39 cellular contexts compared by ENCODE assay signal in the genomic region with DNA sequence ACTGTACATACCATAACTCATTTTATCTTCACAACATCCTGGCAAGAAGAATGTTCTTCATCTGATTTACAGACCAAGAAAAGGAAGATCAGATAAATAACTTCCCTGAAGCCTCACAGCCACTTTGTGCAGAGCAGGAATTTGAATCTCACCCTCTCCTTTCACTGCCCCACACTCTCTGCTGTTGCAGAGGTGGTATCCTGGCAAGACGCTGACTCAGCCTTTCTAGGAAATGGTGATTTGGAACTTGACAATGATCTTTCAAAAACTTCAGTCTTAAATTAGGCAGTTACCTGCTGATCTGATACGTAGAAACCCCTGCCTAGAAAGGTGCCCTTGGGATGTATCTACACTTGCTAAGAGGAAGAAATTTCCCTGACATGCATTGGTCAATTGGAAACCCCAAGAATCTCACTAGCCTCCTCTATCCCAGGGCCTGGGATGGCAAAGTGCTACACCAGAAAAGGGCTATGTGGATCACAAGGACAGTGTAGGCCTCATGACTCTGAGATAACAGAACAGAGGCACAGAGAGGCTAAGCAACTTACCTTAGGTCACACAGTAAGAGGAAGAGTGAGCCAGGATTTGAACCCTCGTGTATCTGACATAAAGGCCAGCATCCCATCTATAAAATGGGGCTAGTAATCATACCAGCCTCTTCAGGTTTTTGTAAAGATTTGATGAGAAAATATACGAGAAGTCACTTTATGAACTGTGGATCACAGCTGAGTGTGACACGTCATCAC. TPM values are rescaled to one million over a fixed set of nuclear protein-coding genes. Genes with fewer than 3 reads are reported as not detected.
"Had no signal": no experiment of that assay in that cellular context is flagged by ENCODE, and none has a peak within 500 bp of the region (broad histone marks: within the 10 kb centered on the region; RNA-seq: fewer than 3 reads in every experiment).

No MANE protein-coding gene starts in this region.

- H3K4me2 ChIP-seq: neural progenitor cell had no signal

- H3K9ac ChIP-seq: neural progenitor cell had no signal

- ATAC-seq: heart right ventricle; left lobe of liver; naive thymus-derived CD4-positive, alpha-beta T cell; stimulated activated effector memory CD8-positive, alpha-beta T cell treated with anti-CD3 and anti-CD28 coated beads, Interleukin-12 subunit alpha, Interleukin-12 subunit beta, amount 100 ng/mL, for 72 hours had no signal

- H3K4me3 Mint-ChIP-seq: dendritic cell treated with granulocyte-macrophage colony-stimulating factor and Interleukin-4, amounts not matched to agents 40 ng/mL and 50 ng/mL, for 4 days; endodermal cell; immature natural killer cell; mesothelial cell of epicardium; naive thymus-derived CD4-positive, alpha-beta T cell; nephron; neural progenitor cell; stimulated activated effector memory CD8-positive, alpha-beta T cell treated with anti-CD3 and anti-CD28 coated beads, Interleukin-12 subunit alpha, Interleukin-12 subunit beta, amount 100 ng/mL, for 72 hours had no signal

- H2AFZ ChIP-seq: neural progenitor cell had no signal

- H3K27ac ChIP-seq: colonic mucosa, esophagus muscularis mucosa, heart right ventricle, neural progenitor cell, prostate gland, right atrium auricular region, sigmoid colon, stomach, thyroid gland, vagina had no signal

- H3K4me3 ChIP-seq: colonic mucosa, esophagus muscularis mucosa, heart right ventricle, neural progenitor cell, prostate gland, right atrium auricular region, sigmoid colon, stomach, thyroid gland, vagina had no signal

- H3K36me3 Mint-ChIP-seq: immature natural killer cell; mesothelial cell of epicardium; naive thymus-derived CD4-positive, alpha-beta T cell; neural progenitor cell; stimulated activated effector memory CD8-positive, alpha-beta T cell treated with anti-CD3 and anti-CD28 coated beads, Interleukin-12 subunit alpha, Interleukin-12 subunit beta, amount 100 ng/mL, for 72 hours had no signal

- H3K4me1 ChIP-seq: colonic mucosa, esophagus muscularis mucosa, heart right ventricle, neural progenitor cell, prostate gland, right atrium auricular region, sigmoid colon, stomach, thyroid gland had no signal

- H3K9me3 Mint-ChIP-seq: dendritic cell treated with granulocyte-macrophage colony-stimulating factor and Interleukin-4, amounts not matched to agents 40 ng/mL and 50 ng/mL, for 4 days; endodermal cell; mesothelial cell of epicardium; nephron; neural progenitor cell; stimulated activated effector memory CD8-positive, alpha-beta T cell treated with anti-CD3 and anti-CD28 coated beads, Interleukin-12 subunit alpha, Interleukin-12 subunit beta, amount 100 ng/mL, for 72 hours had no signal

- H3K27me3 ChIP-seq: right atrium auricular region, thyroid gland, vagina had no signal

- H3K9me3 ChIP-seq: colonic mucosa, esophagus muscularis mucosa, heart right ventricle, prostate gland, right atrium auricular region, sigmoid colon, stomach, thyroid gland, vagina had no signal

- DNase-seq: colonic mucosa; effector CD8-positive, alpha-beta T cell; endodermal cell; foreskin melanocyte; glutamatergic neuron; heart right ventricle; hippocampal formation; immature natural killer cell; kidney; mesenchymal stem cell; naive thymus-derived CD4-positive, alpha-beta T cell; nucleus accumbens; sigmoid colon; stimulated activated CD4-positive, alpha-beta T cell treated with anti-CD3 and anti-CD28 coated beads, Interleukin-2, amount 100 ng/mL, for 24 hours; stimulated activated CD4-positive, alpha-beta T cell treated with anti-CD3 and anti-CD28 coated beads, Interleukin-4, amount 100 ng/mL, for 24 hours; stimulated activated naive CD4-positive, alpha-beta T cell treated with Interleukin-2 at 50 U/mL for 16 hours; stomach; thyroid gland; trophoblast cell had no signal

- H3K36me3 ChIP-seq: colonic mucosa, esophagus muscularis mucosa, heart right ventricle, neural progenitor cell, prostate gland, right atrium auricular region, sigmoid colon, stomach, thyroid gland, vagina had no signal

- H3K4me1 Mint-ChIP-seq: immature natural killer cell, mesothelial cell of epicardium, nephron, neural progenitor cell had no signal

- FAIRE-seq: kidney had no signal

- H3K27ac Mint-ChIP-seq: dendritic cell treated with granulocyte-macrophage colony-stimulating factor and Interleukin-4, amounts not matched to agents 40 ng/mL and 50 ng/mL, for 4 days; endodermal cell; immature natural killer cell; mesothelial cell of epicardium; naive thymus-derived CD4-positive, alpha-beta T cell; nephron; neural progenitor cell; stimulated activated effector memory CD8-positive, alpha-beta T cell treated with anti-CD3 and anti-CD28 coated beads, Interleukin-12 subunit alpha, Interleukin-12 subunit beta, amount 100 ng/mL, for 72 hours had no signal

RNA-seq across cellular contexts. Expression of gene FBXO39, which starts 17.9 kb away (rescaled TPM):
- total RNA-seq: colonic mucosa, epithelial cell of proximal tubule, kidney, mesothelial cell of epicardium, osteocyte, right atrium auricular region, sigmoid colon, temporal lobe, vagina had no signal
- polyA plus RNA-seq: immature natural killer cell had no signal

RNA-seq across cellular contexts. Expression of gene TEKT1, which starts 37.6 kb away (rescaled TPM):
- total RNA-seq: colonic mucosa; endodermal cell; epithelial cell of proximal tubule; esophagus muscularis mucosa; fibroblast of lung; heart right ventricle; left lobe of liver; lower leg skin; lung microvascular endothelial cell; mesothelial cell of epicardium; mucosa of gallbladder; naive thymus-derived CD4-positive, alpha-beta T cell; osteocyte; right atrium auricular region; sigmoid colon; skeletal muscle tissue; subcutaneous adipose tissue; thyroid gland; ureter; vagina had no signal
- polyA plus RNA-seq: fibroblast of lung; heart right ventricle; immature natural killer cell; naive thymus-derived CD4-positive, alpha-beta T cell; sigmoid colon; stomach had no signal
